9 cellular contexts compared by ENCODE assay signal in genomic region chr2:16042201-16042700, GRCh38.
"Had no signal": no experiment of that assay in that cellular context is flagged by ENCODE, and none has a peak within 500 bp of the region (broad histone marks: within the 10 kb centered on the region; RNA-seq: fewer than 3 reads in every experiment).

No MANE protein-coding gene starts in this region.

- DNase-seq: H7, HFFc6, IMR-90, KG1 had no signal

- H2AFZ ChIP-seq: GM23338 had no signal

- H3K4me3 ChIP-seq: GM23338, HAP-1, K562 had no signal

- H3K4me2 ChIP-seq: GM23338 had no signal

- H3K4me1 ChIP-seq: HAP-1 had no signal

- H3K36me3 ChIP-seq: HAP-1 had no signal

- FAIRE-seq: HTR-8/SVneo, K562 had no signal

- H3K9me3 ChIP-seq: HAP-1 had no signal

- ATAC-seq: GM23338, HCT116, K562 had no signal
